In genomic region chr1:176479920-176480319, GRCh38 we compare ENCODE assay signal across 12 cellular contexts.
"Had no signal": no experiment of that assay in that cellular context is flagged by ENCODE, and none has a peak within 500 bp of the region (broad histone marks: within the 10 kb centered on the region; RNA-seq: fewer than 3 reads in every experiment).

No MANE protein-coding gene starts in this region.

- H3K27ac Mint-ChIP-seq: activated CD8-positive, alpha-beta T cell treated with anti-CD3 and anti-CD28 coated beads, Interleukin-2, amount 10 ng/mL, durations not matched to agents 7 days and 5 days; activated naive CD8-positive, alpha-beta T cell treated with anti-CD3 and anti-CD28 coated beads, Interleukin-2, amount 10 ng/mL, durations not matched to agents 7 days and 5 days; stimulated activated naive B cell treated with anti-CD40 and anti-IgM and Interleukin-4, amounts not matched to agents 10 μg/mL and 1 μg/mL and 100 μg/mL, for 72 hours had no signal

- H3K36me3 Mint-ChIP-seq: activated naive CD8-positive, alpha-beta T cell treated with anti-CD3 and anti-CD28 coated beads, Interleukin-2, amount 10 ng/mL, durations not matched to agents 7 days and 5 days; stimulated activated naive B cell treated with anti-CD40 and anti-IgM and Interleukin-4, amounts not matched to agents 10 μg/mL and 1 μg/mL and 100 μg/mL, for 72 hours had no signal

- H3K9me3 Mint-ChIP-seq: activated naive CD8-positive, alpha-beta T cell treated with anti-CD3 and anti-CD28 coated beads, Interleukin-2, amount 10 ng/mL, durations not matched to agents 7 days and 5 days had no signal

- ATAC-seq: activated CD8-positive, alpha-beta T cell treated with anti-CD3 and anti-CD28 coated beads, Interleukin-2, amount 10 ng/mL, durations not matched to agents 7 days and 5 days; stimulated activated naive B cell treated with anti-CD40 and anti-IgM and Interleukin-4, amounts not matched to agents 10 μg/mL and 1 μg/mL and 100 μg/mL, for 72 hours had no signal

- H3K27me3 Mint-ChIP-seq: activated naive CD8-positive, alpha-beta T cell treated with anti-CD3 and anti-CD28 coated beads, Interleukin-2, amount 10 ng/mL, durations not matched to agents 7 days and 5 days; stimulated activated naive B cell treated with anti-CD40 and anti-IgM and Interleukin-4, amounts not matched to agents 10 μg/mL and 1 μg/mL and 100 μg/mL, for 72 hours had no signal

- H3K4me3 Mint-ChIP-seq: activated CD8-positive, alpha-beta T cell treated with anti-CD3 and anti-CD28 coated beads, Interleukin-2, amount 10 ng/mL, durations not matched to agents 7 days and 5 days; activated naive CD8-positive, alpha-beta T cell treated with anti-CD3 and anti-CD28 coated beads, Interleukin-2, amount 10 ng/mL, durations not matched to agents 7 days and 5 days; stimulated activated naive B cell treated with anti-CD40 and anti-IgM and Interleukin-4, amounts not matched to agents 10 μg/mL and 1 μg/mL and 100 μg/mL, for 72 hours had no signal

- H3K4me1 Mint-ChIP-seq: activated naive CD8-positive, alpha-beta T cell treated with anti-CD3 and anti-CD28 coated beads, Interleukin-2, amount 10 ng/mL, durations not matched to agents 7 days and 5 days; stimulated activated naive B cell treated with anti-CD40 and anti-IgM and Interleukin-4, amounts not matched to agents 10 μg/mL and 1 μg/mL and 100 μg/mL, for 72 hours had no signal

- DNase-seq: activated CD8-positive, alpha-beta memory T cell treated with anti-CD3 and anti-CD28 coated beads, Interleukin-2, amount 50 U/mL, for 48 hours; activated CD8-positive, alpha-beta T cell treated with anti-CD3 and anti-CD28 coated beads, Interleukin-2, amount 10 ng/mL, durations not matched to agents 7 days and 5 days; activated naive CD8-positive, alpha-beta T cell treated with anti-CD3 and anti-CD28 coated beads, Interleukin-2, amount 10 ng/mL, durations not matched to agents 7 days and 5 days; anterior cingulate cortex; dorsolateral prefrontal cortex; esophagus squamous epithelium; foreskin fibroblast; head of caudate nucleus; small intestine; stimulated activated naive B cell treated with anti-CD40 and anti-IgM and Interleukin-4, amounts not matched to agents 10 μg/mL and 1 μg/mL and 100 μg/mL, for 72 hours; substantia nigra; SW 1271 had no signal
